25 cellular contexts compared by ENCODE assay signal in genomic region chr3:134625885-134626741, GRCh38. TPM values are rescaled to one million over a fixed set of nuclear protein-coding genes. Genes with fewer than 3 reads are reported as not detected.
A peak's percentile ranks its signal among the peaks of the same experiment; 100 is the strongest.
DNase-seq lines count a peak whose midpoint lies in the region; TF ChIP-seq lines count a peak whose summit lies in the region.
"Had no signal": no experiment of that assay in that cellular context is flagged by ENCODE, and none has a peak within 500 bp of the region (broad histone marks: within the 10 kb centered on the region; RNA-seq: fewer than 3 reads in every experiment).

No MANE protein-coding gene starts in this region.

- no peak overlapping the region for H3K4me2 ChIP-seq in H9 (ENCODE audit: insufficient read depth, insufficient read length, low read length)

- H3K4me3 Mint-ChIP-seq in H9, result no peak overlapping the region
- no peak overlapping the region for H3K4me3 Mint-ChIP-seq in activated naive CD4-positive, alpha-beta T cell treated with anti-CD3 and anti-CD28 coated beads, Interleukin-2, amount 10 ng/mL, durations not matched to agents 7 days and 5 days
- H3K4me3 Mint-ChIP-seq: CD4-positive, alpha-beta memory T cell had no signal

- H3K79me1 ChIP-seq in H9 (ENCODE audit: insufficient read depth, low read depth, low read length, poor library complexity, severe bottlenecking), result no peaks in the 10 kb centered on the region

- H3K36me3 Mint-ChIP-seq in H9 (ENCODE audit: insufficient read depth in 1 of 3, low read depth in 3 of 3), result peaks cover 0 to 7% (median 5%) of the 10 kb centered on the region in 3 experiments; a peak in 3 of 7 replicates
- no peaks in the 10 kb centered on the region for H3K36me3 Mint-ChIP-seq in activated naive CD4-positive, alpha-beta T cell treated with anti-CD3 and anti-CD28 coated beads, Interleukin-2, amount 10 ng/mL, durations not matched to agents 7 days and 5 days

- H2BK15ac ChIP-seq in H9 (ENCODE audit: low read depth, low read length), result no peak overlapping the region

- TF ChIP-seq CTCF in H9 (conservative IDR thresholded peaks at IDR 0.05) (no peak), WERI-Rb-1 (IDR thresholded peaks at IDR 0.05; ENCODE audit: low read depth, low read length) (no peak), stomach (IDR thresholded peaks at IDR 0.05) (no peak)

- H3K27me3 ChIP-seq in H9 (ENCODE audit: insufficient read depth, low read length) (no peaks in the 10 kb centered on the region), WERI-Rb-1 (ENCODE audit: insufficient read depth, low read depth, severe bottlenecking) (no peaks in the 10 kb centered on the region), stomach (no peaks in the 10 kb centered on the region)

- H2BK12ac ChIP-seq in H9 (ENCODE audit: insufficient read length, low read depth, low read length), result no peak overlapping the region

- H4K5ac ChIP-seq in H9 (ENCODE audit: insufficient read length, low read depth, low read length), result no peak overlapping the region

- intact Hi-C loops in stomach (cut with DNase I; ENCODE audit: low total_unique reads), result no loop called here

- H3K4ac ChIP-seq in H9 (ENCODE audit: low read depth, low read length), result no peak overlapping the region

- H3K36me3 ChIP-seq in WERI-Rb-1 (no peaks in the 10 kb centered on the region), stomach (peaks cover 0 to 22% (median 2%) of the 10 kb centered on the region in 4 donors)

- no peak for TF ChIP-seq EP300 in stomach (IDR thresholded peaks at IDR 0.05)

- CTCF ChIA-PET in activated naive CD4-positive, alpha-beta T cell treated with anti-CD3 and anti-CD28 coated beads, Interleukin-2, amount 10 ng/mL, durations not matched to agents 7 days and 5 days (lab: Charles Lee), result no interaction called here

- peak; percentile 12 for DNase-seq in H9
- peak; percentile 2 for DNase-seq in WERI-Rb-1
- DNase-seq in islet precursor cell, result peak; percentile 37
- DNase-seq in stomach, result peak; percentile 15
- DNase-seq in NCI-H748 treated with DMSO at 0.1 percent for 48 hours (lab: John Stamatoyannopoulos, UW), result no peak
- DNase-seq in activated naive CD4-positive, alpha-beta T cell treated with anti-CD3 and anti-CD28 coated beads, Interleukin-2, amount 10 ng/mL, durations not matched to agents 7 days and 5 days, result no peak
- no peak for DNase-seq in NCI-H2081 (lab: John Stamatoyannopoulos, UW)
- DNase-seq: C1 segment of cervical spinal cord; Caco-2; CD4-positive, alpha-beta memory T cell; DMS153; DND-41; Kasumi-1; NCI-H1105; NCI-H2029; NCI-H2227 treated with DMSO at 0.1 percent for 48 hours; NCI-H526 treated with DMSO at 0.1 percent for 48 hours; SHP77 treated with DMSO at 0.1 percent for 48 hours had no signal

- no peaks in the 10 kb centered on the region for H3K4me1 ChIP-seq in H9 (ENCODE audit: insufficient read depth, low read length)
- no peaks in the 10 kb centered on the region for H3K4me1 ChIP-seq in stomach
- H3K4me1 ChIP-seq: Caco-2 had no signal

- no peaks in the 10 kb centered on the region for H3K9me3 ChIP-seq in H9 (ENCODE audit: control insufficient read depth, low read depth, low read length)
- no peaks in the 10 kb centered on the region for H3K9me3 ChIP-seq in WERI-Rb-1 (ENCODE audit: severe bottlenecking)
- peaks cover 0 to 9% (median 4%) of the 10 kb centered on the region in 4 donors for H3K9me3 ChIP-seq in stomach

- no peak overlapping the region for H3K56ac ChIP-seq in H9 (ENCODE audit: insufficient read length, low read depth, low read length)

- no peak overlapping the region for H2BK20ac ChIP-seq in H9 (ENCODE audit: low read depth, low read length, poor library complexity, severe bottlenecking)

- H2AK5ac ChIP-seq in H9 (ENCODE audit: insufficient read length, low read length), result no peak overlapping the region

- no peak overlapping the region for H3T11ph ChIP-seq in H9 (ENCODE audit: low read length)

- H3K27ac ChIP-seq in H9 (ENCODE audit: insufficient read length, low read depth, low read length) (no peak overlapping the region), WERI-Rb-1 (no peak overlapping the region), stomach (no peak overlapping the region)
- H3K27ac ChIP-seq: RWPE1, SK-N-MC had no signal

- no peaks in the 10 kb centered on the region for H4K20me1 ChIP-seq in H9 (ENCODE audit: control insufficient read depth, insufficient read depth, insufficient read length)

- no peak overlapping the region for H3K23ac ChIP-seq in H9 (ENCODE audit: insufficient read length, low read depth, low read length)

- H3K23me2 ChIP-seq in H9 (ENCODE audit: insufficient read length, low read depth, low read length, poor library complexity, severe bottlenecking), result no peaks in the 10 kb centered on the region

- H3K18ac ChIP-seq in H9 (ENCODE audit: insufficient read length, low read depth, low read length), result no peak overlapping the region

- no peak overlapping the region for H3K14ac ChIP-seq in H9 (ENCODE audit: insufficient read depth, low read length)

- no CpG with 5 or more reads among the region's 5 CpGs for WGBS in H9 (ENCODE audit: extremely low coverage, insufficient read length, low lambda C conversion rate)
- WGBS in stomach, 5 donors, result 86 to 92% (median 89%) methylated on average over 4 to 5 of the region's 5 CpGs

- peaks cover 8 to 12% of the 10 kb centered on the region in 2 experiments for H3K9me3 Mint-ChIP-seq in H9
- H3K9me3 Mint-ChIP-seq in activated naive CD4-positive, alpha-beta T cell treated with anti-CD3 and anti-CD28 coated beads, Interleukin-2, amount 10 ng/mL, durations not matched to agents 7 days and 5 days, result peaks cover 8% of the 10 kb centered on the region

- no peaks in the 10 kb centered on the region for H3K4me1 Mint-ChIP-seq in H9
- H3K4me1 Mint-ChIP-seq in activated naive CD4-positive, alpha-beta T cell treated with anti-CD3 and anti-CD28 coated beads, Interleukin-2, amount 10 ng/mL, durations not matched to agents 7 days and 5 days, result no peaks in the 10 kb centered on the region

- no peak overlapping the region for H3K4me3 ChIP-seq in WERI-Rb-1 (ENCODE audit: low read depth, low read length)
- no peak overlapping the region for H3K4me3 ChIP-seq in stomach
- H3K4me3 ChIP-seq: K562, SK-N-MC had no signal

- H4K8ac ChIP-seq in H9 (replicated peaks; ENCODE audit: insufficient read length, low read depth, low read length), result no peak overlapping the region

- no peak overlapping the region for H3K9ac ChIP-seq in H9 (ENCODE audit: extremely low read depth, insufficient read length, low read length)

- peaks cover 6% of the 10 kb centered on the region for H3K27me3 Mint-ChIP-seq in H9 (ENCODE audit: low read depth)
- peaks cover 12% of the 10 kb centered on the region for H3K27me3 Mint-ChIP-seq in activated naive CD4-positive, alpha-beta T cell treated with anti-CD3 and anti-CD28 coated beads, Interleukin-2, amount 10 ng/mL, durations not matched to agents 7 days and 5 days

- H2AFZ ChIP-seq in H9 (ENCODE audit: low read length), result no peak overlapping the region

- no peak overlapping the region for H4K91ac ChIP-seq in H9 (ENCODE audit: insufficient read length, low read depth, low read length)

- no peak for TF ChIP-seq POLR2A in stomach (IDR thresholded peaks at IDR 0.05)

- H3K27ac Mint-ChIP-seq in H9, result no peak overlapping the region
- H3K27ac Mint-ChIP-seq in activated naive CD4-positive, alpha-beta T cell treated with anti-CD3 and anti-CD28 coated beads, Interleukin-2, amount 10 ng/mL, durations not matched to agents 7 days and 5 days, result no peak overlapping the region
- H3K27ac Mint-ChIP-seq: CD4-positive, alpha-beta memory T cell had no signal

- H2BK5ac ChIP-seq in H9 (ENCODE audit: insufficient read length, low read length), result no peak overlapping the region

- no peaks in the 10 kb centered on the region for H3K79me2 ChIP-seq in H9 (ENCODE audit: insufficient read depth, low read length)

- no peak overlapping the region for H2BK120ac ChIP-seq in H9 (ENCODE audit: low read depth, low read length, poor library complexity, severe bottlenecking)

RNA-seq across cellular contexts. Expression of gene KY, which starts 24.7 kb away (rescaled TPM):
- total RNA-seq in H9 (2021), result not detected in 2 replicates
- total RNA-seq in stomach, result 1 to 10 TPM in 1 of 5 donors, under 1 TPM in 1, not detected in 3; 0.55 to 3.6 TPM
- polyA plus RNA-seq in stomach, result under 1 TPM; 0.12 to 0.31 (median 0.25) TPM
- total RNA-seq: A673; Caco-2; CD4-positive, alpha-beta memory T cell; HepG2; HT1080; K562; NCI-H460 had no signal
- polyA plus RNA-seq: CD4-positive, alpha-beta memory T cell; HepG2; K562 had no signal

Comparison
In these comparisons a context has a peak if more than half of its experiments do, and no peak if none do; other contexts are left out.
1. DNase-seq: peak in H9 (single experiment), WERI-Rb-1 (single experiment), islet precursor cell (single experiment) and stomach (single experiment); none in NCI-H748 treated with DMSO at 0.1 percent for 48 hours (single experiment), activated naive CD4-positive, alpha-beta T cell treated with anti-CD3 and anti-CD28 coated beads, Interleukin-2, amount 10 ng/mL, durations not matched to agents 7 days and 5 days (single experiment) and NCI-H2081 (0 of 2).